ENCODE assay signal across 8 cellular contexts in the genomic region with DNA sequence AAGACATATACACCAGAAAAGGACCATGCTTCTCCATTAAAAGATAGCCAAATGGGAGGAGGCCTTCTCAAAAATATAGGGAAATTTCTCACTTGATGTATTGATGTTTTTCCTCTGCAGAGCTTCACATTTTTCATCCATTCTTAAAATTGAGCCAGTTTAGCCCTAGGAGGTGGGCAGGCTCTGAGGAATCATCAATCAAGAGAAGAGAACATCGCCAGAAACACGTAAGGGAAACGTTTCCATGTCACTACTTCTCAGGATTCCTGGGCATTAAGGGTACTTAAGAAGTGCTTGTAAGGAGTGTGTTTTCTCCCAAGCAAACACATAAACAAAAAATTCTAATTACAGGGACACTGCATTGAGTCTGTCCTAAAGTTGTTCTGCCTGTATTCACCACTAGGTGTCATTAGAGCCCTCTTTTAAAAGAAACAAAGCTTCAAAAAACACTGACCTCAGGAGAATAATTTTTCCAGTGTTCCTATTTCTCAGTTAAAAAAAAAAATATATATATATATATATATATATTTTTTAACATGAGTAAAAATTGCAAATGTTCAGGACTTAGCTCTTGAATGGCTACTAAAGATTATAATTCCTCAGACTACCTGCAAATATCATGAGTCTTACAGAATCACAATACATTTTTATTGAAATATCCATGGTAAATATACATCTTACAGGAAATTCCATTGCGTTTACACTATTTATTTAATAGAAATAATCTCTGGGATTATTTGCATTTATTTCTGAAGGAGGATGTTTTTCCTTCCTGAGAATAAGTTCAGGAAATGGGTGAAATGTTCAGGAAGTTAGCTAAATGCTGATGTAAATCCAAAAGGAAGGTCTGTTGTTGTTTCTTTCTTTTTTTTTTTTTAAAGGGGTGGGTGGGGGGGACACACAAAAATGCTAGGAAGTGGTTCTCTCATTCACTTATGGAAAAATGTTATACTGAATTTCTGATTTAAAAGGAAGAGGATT. TPM values are rescaled to one million over a fixed set of nuclear protein-coding genes. Genes with fewer than 3 reads are reported as not detected.
DNase-seq lines count a peak whose midpoint lies in the region; ATAC-seq and TF ChIP-seq lines count a peak whose summit lies in the region.

No MANE protein-coding gene starts in this region.

- peak; percentile 72 for TF ChIP-seq CTCF in CD8-positive, alpha-beta T cell (IDR thresholded peaks at IDR 0.05)
- TF ChIP-seq CTCF in LNCaP clone FGC (IDR thresholded peaks at IDR 0.05; ENCODE audit: control insufficient read depth, extremely low read depth, insufficient read depth), result peak; percentile 65
- TF ChIP-seq CTCF in progenitor cell of endocrine pancreas (IDR thresholded peaks at IDR 0.05; ENCODE audit: unreplicated experiment), result peak; percentile 71

- intact Hi-C loops in CD8-positive, alpha-beta T cell (cut with DNase I, micrococcal nuclease), result loop anchor here (1.0 to 10.0 kb wide), 3 partner anchors 351 to 1606 kb away; no protein-coding TSS in a partner anchor
- intact Hi-C loops in activated naive CD4-positive, alpha-beta T cell treated with anti-CD3 and anti-CD28 coated beads for 36 hours (cut with micrococcal nuclease), result loop anchor here (1.0 to 2.0 kb wide), 4 partner anchors 40 to 482 kb away; no protein-coding TSS in a partner anchor

- peak overlapping the region; percentile 61 for H3K9ac ChIP-seq in SK-N-MC (ENCODE audit: insufficient read length)

- CTCF ChIA-PET in CD8-positive, alpha-beta T cell (lab: Charles Lee), result interaction anchor here (0.7 to 3.1 kb wide), 26 partner anchors 9 to 1298 kb away, joined by 3 to 24 read pairs (median 5); no protein-coding TSS in a partner anchor
- CTCF ChIA-PET in activated naive CD4-positive, alpha-beta T cell treated with anti-CD3 and anti-CD28 coated beads for 36 hours (lab: Charles Lee), result interaction anchor here (0.6 to 3.5 kb wide), 26 partner anchors 8 to 1158 kb away, joined by 3 to 25 read pairs (median 4); no protein-coding TSS in a partner anchor

- H3K27ac Mint-ChIP-seq in CD8-positive, alpha-beta T cell, result no peak overlapping the region
- peak overlapping the region; percentile 92 for H3K27ac Mint-ChIP-seq in progenitor cell of endocrine pancreas
- H3K27ac Mint-ChIP-seq in activated naive CD4-positive, alpha-beta T cell treated with anti-CD3 and anti-CD28 coated beads for 36 hours, result no peak overlapping the region

- no peaks in the 10 kb centered on the region for H3K36me3 Mint-ChIP-seq in CD8-positive, alpha-beta T cell
- H3K36me3 Mint-ChIP-seq in progenitor cell of endocrine pancreas (ENCODE audit: insufficient read depth), result no peaks in the 10 kb centered on the region
- no peaks in the 10 kb centered on the region for H3K36me3 Mint-ChIP-seq in activated naive CD4-positive, alpha-beta T cell treated with anti-CD3 and anti-CD28 coated beads for 36 hours (ENCODE audit: low read depth)

- H3K36me3 ChIP-seq in CD8-positive, alpha-beta T cell (ENCODE audit: insufficient read depth, low read length), result no peaks in the 10 kb centered on the region
- H3K36me3 ChIP-seq in SK-N-MC (ENCODE audit: insufficient read depth, low read length), result no peaks in the 10 kb centered on the region

- ATAC-seq in CD8-positive, alpha-beta T cell, result peak; percentile 52
- ATAC-seq in GM19372 (IDR thresholded peaks at IDR 0.05; ENCODE audit: low read depth, unreplicated experiment), result peak; percentile 88
- no peak for ATAC-seq in HG03378 (IDR thresholded peaks at IDR 0.05; ENCODE audit: unreplicated experiment)

- no peak overlapping the region for H3K4me3 ChIP-seq in CD8-positive, alpha-beta T cell (ENCODE audit: low read depth, low read length)
- H3K4me3 ChIP-seq in LNCaP clone FGC (ENCODE audit: low read depth, low read length) (no peak overlapping the region), SK-N-MC (peak overlapping the region; percentile 25; the same call in 1 of the 2 replicates)

- no peaks in the 10 kb centered on the region for H3K9me3 ChIP-seq in CD8-positive, alpha-beta T cell (ENCODE audit: low read length)
- no peaks in the 10 kb centered on the region for H3K9me3 ChIP-seq in SK-N-MC (ENCODE audit: low read depth, low read length)

- H3K9me3 Mint-ChIP-seq in CD8-positive, alpha-beta T cell, result no peaks in the 10 kb centered on the region
- no peaks in the 10 kb centered on the region for H3K9me3 Mint-ChIP-seq in progenitor cell of endocrine pancreas (ENCODE audit: low read depth)
- no peaks in the 10 kb centered on the region for H3K9me3 Mint-ChIP-seq in activated naive CD4-positive, alpha-beta T cell treated with anti-CD3 and anti-CD28 coated beads for 36 hours

- H3K4me1 ChIP-seq in CD8-positive, alpha-beta T cell (ENCODE audit: insufficient read depth, low read length), result no peaks in the 10 kb centered on the region

- H3K4me1 Mint-ChIP-seq in CD8-positive, alpha-beta T cell (ENCODE audit: low read depth), result no peaks in the 10 kb centered on the region
- peaks cover 46% of the 10 kb centered on the region for H3K4me1 Mint-ChIP-seq in progenitor cell of endocrine pancreas (ENCODE audit: low read depth)
- no peaks in the 10 kb centered on the region for H3K4me1 Mint-ChIP-seq in activated naive CD4-positive, alpha-beta T cell treated with anti-CD3 and anti-CD28 coated beads for 36 hours (ENCODE audit: low read depth)

- no peak overlapping the region for H3K27ac ChIP-seq in CD8-positive, alpha-beta T cell (ENCODE audit: low read depth, low read length)
- peak overlapping the region; percentile 89 for H3K27ac ChIP-seq in SK-N-MC

- POLR2A ChIA-PET in CD8-positive, alpha-beta T cell (lab: Charles Lee), result interaction anchor here (0.6 kb wide), 1 partner anchor 362 kb away, joined by 3 read pairs; no protein-coding TSS in a partner anchor

- DNase-seq in CD8-positive, alpha-beta T cell, result no peak
- peak; percentile 32 for DNase-seq in LNCaP clone FGC (ENCODE audit: low read depth)
- no peak for DNase-seq in SK-N-MC (ENCODE audit: low read depth, low spot score)
- peak; percentile 43 for DNase-seq in fibroblast of gingiva (ENCODE audit: low read depth)
- no peak for DNase-seq in progenitor cell of endocrine pancreas (ENCODE audit: low spot score, unreplicated experiment)
- no peak for DNase-seq in activated naive CD4-positive, alpha-beta T cell treated with anti-CD3 and anti-CD28 coated beads for 36 hours

- no peak overlapping the region for H3K4me3 Mint-ChIP-seq in CD8-positive, alpha-beta T cell
- no peak overlapping the region for H3K4me3 Mint-ChIP-seq in progenitor cell of endocrine pancreas (ENCODE audit: low read depth)
- no peak overlapping the region for H3K4me3 Mint-ChIP-seq in activated naive CD4-positive, alpha-beta T cell treated with anti-CD3 and anti-CD28 coated beads for 36 hours

- H3K27me3 ChIP-seq in CD8-positive, alpha-beta T cell (ENCODE audit: insufficient read depth, low read length), result no peaks in the 10 kb centered on the region

- H3K27me3 Mint-ChIP-seq in CD8-positive, alpha-beta T cell (ENCODE audit: low read depth), result peaks cover 6% of the 10 kb centered on the region
- no peaks in the 10 kb centered on the region for H3K27me3 Mint-ChIP-seq in progenitor cell of endocrine pancreas
- H3K27me3 Mint-ChIP-seq in activated naive CD4-positive, alpha-beta T cell treated with anti-CD3 and anti-CD28 coated beads for 36 hours (ENCODE audit: low read depth), result peaks cover 6% of the 10 kb centered on the region

RNA-seq across cellular contexts. Expression of a gene that starts 16.0 kb away (rescaled TPM):
- total RNA-seq in CD8-positive, alpha-beta T cell, result under 1 TPM in 1 of 2 experiments, not detected in 1; 0.05 TPM
- total RNA-seq in progenitor cell of endocrine pancreas, result 9.3 and 11.7 TPM in 2 replicates
- under 1 TPM; 0.38 to 0.42 TPM for total RNA-seq in activated naive CD4-positive, alpha-beta T cell treated with anti-CD3 and anti-CD28 coated beads for 36 hours

Comparison
In these comparisons a context has a peak if more than half of its experiments do, and no peak if none do; other contexts are left out.
1. DNase-seq: peak in LNCaP clone FGC (single experiment) and fibroblast of gingiva (single experiment); none in CD8-positive, alpha-beta T cell (0 of 7), SK-N-MC (single experiment), progenitor cell of endocrine pancreas (single experiment) and activated naive CD4-positive, alpha-beta T cell treated with anti-CD3 and anti-CD28 coated beads for 36 hours (single experiment).
2. Peak in every context shown above with its lines, with median percentiles within 50 percentile points of each other: CTCF ChIP-seq.